ENCODE assay signal across 22 cellular contexts in the genomic region with DNA sequence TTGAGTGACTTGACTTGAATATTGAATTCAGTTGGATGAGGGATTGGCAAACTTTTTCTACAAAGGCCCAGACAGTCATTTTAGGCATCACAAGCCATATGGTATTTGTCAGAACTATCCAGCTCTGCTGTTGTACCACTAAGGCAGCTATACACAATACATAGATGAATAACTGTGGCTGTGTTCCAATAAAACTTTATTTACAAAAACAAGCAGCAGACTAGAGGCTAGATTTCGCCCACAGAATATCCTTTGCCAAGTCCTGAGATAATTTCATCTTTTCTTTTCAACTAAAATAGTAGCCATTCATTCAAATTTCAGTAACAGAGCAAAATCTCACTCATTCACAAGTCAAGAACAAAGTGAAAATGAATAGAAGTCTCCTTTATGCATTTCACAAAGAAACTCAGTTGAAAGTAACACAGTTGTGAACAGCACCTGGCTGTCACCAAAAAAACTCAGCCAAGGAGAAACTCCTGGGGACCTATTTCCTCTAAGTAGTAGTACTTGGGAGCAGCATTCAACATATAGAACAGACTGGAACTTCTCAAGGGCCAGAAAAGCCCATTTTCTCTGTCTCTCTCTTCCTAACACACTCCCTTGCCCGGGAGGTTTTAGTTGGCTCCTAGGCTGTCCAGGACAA. TPM values are rescaled to one million over a fixed set of nuclear protein-coding genes. Genes with fewer than 3 reads are reported as not detected.
DNase-seq lines count a peak whose midpoint lies in the region; ATAC-seq and TF ChIP-seq lines count a peak whose summit lies in the region.
"Had no signal": no experiment of that assay in that cellular context is flagged by ENCODE, and none has a peak within 500 bp of the region (broad histone marks: within the 10 kb centered on the region; RNA-seq: fewer than 3 reads in every experiment).

No MANE protein-coding gene starts in this region.

- no peaks in the 10 kb centered on the region for H4K20me1 ChIP-seq in OCI-LY7 (ENCODE audit: insufficient read depth, low read length)

- H3K27ac Mint-ChIP-seq in activated CD4-positive, alpha-beta T cell treated with anti-CD3 and anti-CD28 coated beads, Interleukin-2, amount 10 ng/mL, durations not matched to agents 24 days and 14 days: peak overlapping the region; percentile 72
- no peak overlapping the region for H3K27ac Mint-ChIP-seq in activated CD4-positive, alpha-beta T cell treated with anti-CD3 and anti-CD28 coated beads, Interleukin-2, amount 10 ng/mL, durations not matched to agents 7 days and 5 days
- no peak overlapping the region for H3K27ac Mint-ChIP-seq in T-cell
- H3K27ac Mint-ChIP-seq: activated CD4-positive, alpha-beta memory T cell treated with anti-CD3 and anti-CD28 coated beads, Interleukin-2, amount 10 ng/mL, durations not matched to agents 7 days and 5 days; HFFc6; natural killer cell had no signal

- CTCF ChIA-PET in activated CD4-positive, alpha-beta T cell treated with anti-CD3 and anti-CD28 coated beads, Interleukin-2, amount 10 ng/mL, durations not matched to agents 7 days and 5 days (lab: Charles Lee): interaction anchor here (0.6 kb wide), 1 partner anchor 46 kb away, joined by 3 read pairs; no protein-coding TSS in a partner anchor
- CTCF ChIA-PET in OCI-LY7 (lab: Charles Lee; ENCODE audit: unreplicated experiment) (no interaction called here), T-cell (lab: Charles Lee) (no interaction called here)

- no peak overlapping the region for H3K23ac ChIP-seq in trophoblast cell (ENCODE audit: low read length)

- H3K27me3 Mint-ChIP-seq in activated CD4-positive, alpha-beta T cell treated with anti-CD3 and anti-CD28 coated beads, Interleukin-2, amount 10 ng/mL, durations not matched to agents 24 days and 14 days: no peaks in the 10 kb centered on the region
- no peaks in the 10 kb centered on the region for H3K27me3 Mint-ChIP-seq in activated CD4-positive, alpha-beta T cell treated with anti-CD3 and anti-CD28 coated beads, Interleukin-2, amount 10 ng/mL, durations not matched to agents 7 days and 5 days
- H3K27me3 Mint-ChIP-seq in T-cell: no peaks in the 10 kb centered on the region
- H3K27me3 Mint-ChIP-seq: activated CD4-positive, alpha-beta memory T cell treated with anti-CD3 and anti-CD28 coated beads, Interleukin-2, amount 10 ng/mL, durations not matched to agents 7 days and 5 days had no signal

- no peak overlapping the region for H2BK120ac ChIP-seq in trophoblast cell (ENCODE audit: insufficient read depth, low read length, poor library complexity)

- H2AFZ ChIP-seq in OCI-LY7 (ENCODE audit: low read length): no peak overlapping the region
- H2AFZ ChIP-seq in trophoblast cell (ENCODE audit: insufficient read depth, low read length, poor library complexity): no peak overlapping the region

- no peak overlapping the region for H4K12ac ChIP-seq in trophoblast cell (ENCODE audit: low read depth, low read length)

- peaks cover 100% of the 10 kb centered on the region for H3K79me2 ChIP-seq in OCI-LY7 (ENCODE audit: insufficient read depth, low read depth, low read length)
- H3K79me2 ChIP-seq in trophoblast cell (ENCODE audit: control insufficient read depth, insufficient read depth, low read length, poor library complexity): no peaks in the 10 kb centered on the region

- H2BK5ac ChIP-seq in trophoblast cell (ENCODE audit: low read depth, low read length, poor library complexity): no peak overlapping the region

- no peak for DNase-seq in activated CD4-positive, alpha-beta T cell treated with anti-CD3 and anti-CD28 coated beads, Interleukin-2, amount 10 ng/mL, durations not matched to agents 24 days and 14 days
- DNase-seq in activated CD4-positive, alpha-beta T cell treated with anti-CD3 and anti-CD28 coated beads, Interleukin-2, amount 10 ng/mL, durations not matched to agents 7 days and 5 days: no peak
- DNase-seq in OCI-LY7 (ENCODE audit: low spot score) (peak; percentile 63), trophoblast cell (no peak), T-cell (no peak), NCI-H1930 (lab: John Stamatoyannopoulos, UW) (no peak), NCI-H2227 (lab: John Stamatoyannopoulos, UW; ENCODE audit: unreplicated experiment) (no peak)
- DNase-seq: 8988T; activated CD4-positive, alpha-beta memory T cell treated with anti-CD3 and anti-CD28 coated beads, Interleukin-2, amount 10 ng/mL, durations not matched to agents 7 days and 5 days; activated naive CD4-positive, alpha-beta T cell treated with anti-CD3 and anti-CD28 coated beads, Interleukin-2, amount 50 U/mL, for 16 hours; BE2C; cerebellar nuclear complex; effector memory CD4-positive, alpha-beta T cell; HFFc6; kidney glomerular epithelial cell; natural killer cell; NCI-H187; posterior cingulate gyrus; T-helper 1 cell had no signal

- peaks cover 28% of the 10 kb centered on the region for H3K9me3 Mint-ChIP-seq in activated CD4-positive, alpha-beta T cell treated with anti-CD3 and anti-CD28 coated beads, Interleukin-2, amount 10 ng/mL, durations not matched to agents 24 days and 14 days
- H3K9me3 Mint-ChIP-seq in activated CD4-positive, alpha-beta T cell treated with anti-CD3 and anti-CD28 coated beads, Interleukin-2, amount 10 ng/mL, durations not matched to agents 7 days and 5 days: peaks cover 19% of the 10 kb centered on the region
- H3K9me3 Mint-ChIP-seq in T-cell: peaks cover 6 to 10% (median 10%) of the 10 kb centered on the region in 3 donors

- ATAC-seq in HG02870 (IDR thresholded peaks at IDR 0.05; ENCODE audit: unreplicated experiment) (peak; percentile 17), T-cell (replicated peaks in 1 of 4) (no peak)
- ATAC-seq: gastroesophageal sphincter, natural killer cell had no signal

- H3K14ac ChIP-seq in trophoblast cell (ENCODE audit: low read length): no peak overlapping the region

- no peak overlapping the region for H2BK12ac ChIP-seq in trophoblast cell (ENCODE audit: low read length)

- POLR2A ChIA-PET in activated CD4-positive, alpha-beta T cell treated with anti-CD3 and anti-CD28 coated beads, Interleukin-2, amount 10 ng/mL, durations not matched to agents 7 days and 5 days (lab: Charles Lee): no interaction called here
- POLR2A ChIA-PET in OCI-LY7 (lab: Charles Lee): interaction anchor here (0.6 to 2.6 kb wide), 5 partner anchors 10 to 1316 kb away, joined by 3 to 12 read pairs (median 4); no protein-coding TSS in a partner anchor
- POLR2A ChIA-PET in T-cell (lab: Charles Lee): no interaction called here

- peak overlapping the region; percentile 94 for H3K27ac ChIP-seq in OCI-LY7 (ENCODE audit: low read depth, low read length, poor library complexity, severe bottlenecking)
- no peak overlapping the region for H3K27ac ChIP-seq in trophoblast cell (ENCODE audit: low read depth, low read length)
- H3K27ac ChIP-seq: esophagus muscularis mucosa, gastroesophageal sphincter had no signal

- no peak for TF ChIP-seq CTCF in OCI-LY7 (conservative IDR thresholded peaks at IDR 0.05; ENCODE audit: low read length)

- H3K9me2 ChIP-seq in OCI-LY7 (ENCODE audit: insufficient read depth, low read length): no peaks in the 10 kb centered on the region

- H3K9ac ChIP-seq in trophoblast cell (ENCODE audit: low read length): no peak overlapping the region

- H3K4me1 ChIP-seq in OCI-LY7 (ENCODE audit: insufficient read depth, low read length, poor library complexity, severe bottlenecking) (peaks cover 99% of the 10 kb centered on the region), trophoblast cell (ENCODE audit: control insufficient read depth in 1 of 2, insufficient read depth in 2 of 2, low read length in 2 of 2) (peaks cover 3 to 4% of the 10 kb centered on the region in 2 experiments)
- H3K4me1 ChIP-seq: BE2C, esophagus muscularis mucosa, gastroesophageal sphincter had no signal

- H3K27me3 ChIP-seq in trophoblast cell (ENCODE audit: insufficient read depth, low read length): no peaks in the 10 kb centered on the region
- H3K27me3 ChIP-seq: BE2C, esophagus muscularis mucosa, gastroesophageal sphincter had no signal

- no peak overlapping the region for H2AK5ac ChIP-seq in trophoblast cell (ENCODE audit: low read length)

- no CpG with 5 or more reads among the region's 2 CpGs for WGBS in trophoblast cell (ENCODE audit: extremely low coverage, insufficient coverage, insufficient read length)

- H3K4me2 ChIP-seq in OCI-LY7 (ENCODE audit: low read length) (peak overlapping the region; percentile 85), trophoblast cell (ENCODE audit: low read length) (no peak overlapping the region)

- H3K4me1 Mint-ChIP-seq in activated CD4-positive, alpha-beta T cell treated with anti-CD3 and anti-CD28 coated beads, Interleukin-2, amount 10 ng/mL, durations not matched to agents 24 days and 14 days: peaks cover 34% of the 10 kb centered on the region
- peaks cover 22% of the 10 kb centered on the region for H3K4me1 Mint-ChIP-seq in activated CD4-positive, alpha-beta T cell treated with anti-CD3 and anti-CD28 coated beads, Interleukin-2, amount 10 ng/mL, durations not matched to agents 7 days and 5 days
- no peaks in the 10 kb centered on the region for H3K4me1 Mint-ChIP-seq in T-cell
- H3K4me1 Mint-ChIP-seq: natural killer cell had no signal

- H3K36me3 ChIP-seq in OCI-LY7 (ENCODE audit: insufficient read depth, low read length) (peaks cover 27% of the 10 kb centered on the region), trophoblast cell (ENCODE audit: control insufficient read depth in 1 of 2, insufficient read depth in 2 of 2, low read length in 2 of 2) (no peaks in the 10 kb centered on the region)
- H3K36me3 ChIP-seq: BE2C, esophagus muscularis mucosa, gastroesophageal sphincter had no signal

- peak overlapping the region; percentile 75 for H3K4ac ChIP-seq in trophoblast cell (ENCODE audit: low read depth, low read length)

- intact Hi-C loops in activated CD4-positive, alpha-beta T cell treated with anti-CD3 and anti-CD28 coated beads, Interleukin-2, amount 10 ng/mL, durations not matched to agents 24 days and 14 days (cut with micrococcal nuclease): no loop called here
- intact Hi-C loops in OCI-LY7 (cut with micrococcal nuclease; ENCODE audit: unreplicated experiment): loop anchor here (5.0 kb wide), 1 partner anchor 103 kb away; no protein-coding TSS in a partner anchor

- H3K79me1 ChIP-seq in trophoblast cell (ENCODE audit: low read length): no peaks in the 10 kb centered on the region

- no peak overlapping the region for H4K8ac ChIP-seq in trophoblast cell (ENCODE audit: low read depth, low read length)

- no peak overlapping the region for H3K18ac ChIP-seq in trophoblast cell (ENCODE audit: low read length)

- H3K9me3 ChIP-seq in OCI-LY7 (ENCODE audit: low read length) (no peaks in the 10 kb centered on the region), trophoblast cell (ENCODE audit: insufficient read depth, low read depth, low read length) (peaks cover 2% of the 10 kb centered on the region)
- H3K9me3 ChIP-seq: BE2C had no signal

- H3K36me3 Mint-ChIP-seq in activated CD4-positive, alpha-beta T cell treated with anti-CD3 and anti-CD28 coated beads, Interleukin-2, amount 10 ng/mL, durations not matched to agents 24 days and 14 days (ENCODE audit: low read depth): peaks cover 15% of the 10 kb centered on the region
- H3K36me3 Mint-ChIP-seq in activated CD4-positive, alpha-beta T cell treated with anti-CD3 and anti-CD28 coated beads, Interleukin-2, amount 10 ng/mL, durations not matched to agents 7 days and 5 days (ENCODE audit: low read depth): peaks cover 8% of the 10 kb centered on the region
- H3K36me3 Mint-ChIP-seq in T-cell: peaks cover 6% of the 10 kb centered on the region

- peak overlapping the region; percentile 53 for H3K4me3 ChIP-seq in OCI-LY7 (ENCODE audit: low read depth, low read length, poor library complexity, severe bottlenecking)
- H3K4me3 ChIP-seq in trophoblast cell (ENCODE audit: low read depth, low read length): no peak overlapping the region
- H3K4me3 ChIP-seq: esophagus muscularis mucosa, gastroesophageal sphincter had no signal

- H4K91ac ChIP-seq in trophoblast cell (ENCODE audit: low read depth, low read length): no peak overlapping the region

- TSS peak; percentile 9 for BruUV-seq in OCI-LY7 (replicated peaks; lab: Mats Ljungman, UMichigan)

- H3K4me3 Mint-ChIP-seq in activated CD4-positive, alpha-beta T cell treated with anti-CD3 and anti-CD28 coated beads, Interleukin-2, amount 10 ng/mL, durations not matched to agents 24 days and 14 days: peak overlapping the region; percentile 3
- no peak overlapping the region for H3K4me3 Mint-ChIP-seq in activated CD4-positive, alpha-beta T cell treated with anti-CD3 and anti-CD28 coated beads, Interleukin-2, amount 10 ng/mL, durations not matched to agents 7 days and 5 days
- H3K4me3 Mint-ChIP-seq in T-cell: no peak overlapping the region
- H3K4me3 Mint-ChIP-seq: activated CD4-positive, alpha-beta memory T cell treated with anti-CD3 and anti-CD28 coated beads, Interleukin-2, amount 10 ng/mL, durations not matched to agents 7 days and 5 days; HFFc6; natural killer cell had no signal

RNA-seq across cellular contexts. Expression of a gene that starts 56.3 kb away (rescaled TPM):
- total RNA-seq in activated CD4-positive, alpha-beta T cell treated with anti-CD3 and anti-CD28 coated beads, Interleukin-2, amount 10 ng/mL, durations not matched to agents 24 days and 14 days: 14.5 and 14.9 TPM in 2 replicates
- 1 to 10 TPM in 1 of 2 experiments, under 1 TPM in 1; 0.89 to 1.1 TPM for total RNA-seq in activated CD4-positive, alpha-beta T cell treated with anti-CD3 and anti-CD28 coated beads, Interleukin-2, amount 10 ng/mL, durations not matched to agents 7 days and 5 days
- 58.4 and 65.7 TPM in 2 replicates for total RNA-seq in OCI-LY7 (2014; rRNA removed; shearing (Covaris generic))
- 157 and 170 TPM in 2 replicates for total RNA-seq in OCI-LY7 (2022)
- 22.4 and 26.0 TPM in 2 replicates for polyA plus RNA-seq in trophoblast cell (2013)
- total RNA-seq in T-cell: 10 to 100 TPM in 1 of 5 donors, 1 to 10 TPM in 3, under 1 TPM in 1; 0.77 to 10.4 (median 2.1) TPM

RNA-seq across cellular contexts. Expression of a gene that starts 56.8 kb away (rescaled TPM):
- 0.19 and 0.33 TPM in 2 replicates for total RNA-seq in activated CD4-positive, alpha-beta T cell treated with anti-CD3 and anti-CD28 coated beads, Interleukin-2, amount 10 ng/mL, durations not matched to agents 24 days and 14 days
- not detected for total RNA-seq in activated CD4-positive, alpha-beta T cell treated with anti-CD3 and anti-CD28 coated beads, Interleukin-2, amount 10 ng/mL, durations not matched to agents 7 days and 5 days
- total RNA-seq in OCI-LY7 (2014; rRNA removed; shearing (Covaris generic)): 13.8 and 20.3 TPM in 2 replicates
- total RNA-seq in OCI-LY7 (2022): 22.2 and 24.2 TPM in 2 replicates
- polyA plus RNA-seq in trophoblast cell (2013): 2.2 TPM in 2 replicates
- total RNA-seq in T-cell: 1 to 10 TPM in 1 of 5 donors, under 1 TPM in 2, not detected in 2; 0.25 to 1.3 (median 0.99) TPM

Comparison
In these comparisons a context has a peak if more than half of its experiments do, and no peak if none do; other contexts are left out.
1. RNA of a gene that starts 56.8 kb away (total RNA-seq): 13.8 to 24.2 TPM in OCI-LY7; 0.25 to 1.3 TPM in T-cell, 0.19 to 0.33 TPM in activated CD4-positive, alpha-beta T cell treated with anti-CD3 and anti-CD28 coated beads, Interleukin-2, amount 10 ng/mL, durations not matched to agents 24 days and 14 days and not detected in activated CD4-positive, alpha-beta T cell treated with anti-CD3 and anti-CD28 coated beads, Interleukin-2, amount 10 ng/mL, durations not matched to agents 7 days and 5 days; every median in the first group is over 4 times any median in the second.